In genomic region chrX:102746134-102746584, GRCh38 we compare ENCODE assay signal across 8 cellular contexts. TPM values are rescaled to one million over a fixed set of nuclear protein-coding genes. Genes with fewer than 3 reads are reported as not detected.
DNase-seq lines count a peak whose midpoint lies in the region; TF ChIP-seq lines count a peak whose summit lies in the region.

No MANE protein-coding gene starts in this region.

- peaks cover 2% of the 10 kb centered on the region for H3K9me3 ChIP-seq in iPS-15b (ENCODE audit: control insufficient read depth, insufficient read depth, low read length)
- H3K9me3 ChIP-seq in smooth muscle cell (replicated peaks; ENCODE audit: low read depth): no peaks in the 10 kb centered on the region

- no peaks in the 10 kb centered on the region for H3K79me2 ChIP-seq in smooth muscle cell (ENCODE audit: low read depth)

- peak overlapping the region; percentile 82 for H2AFZ ChIP-seq in smooth muscle cell (ENCODE audit: low read depth)

- no peaks in the 10 kb centered on the region for H3F3A ChIP-seq in smooth muscle cell (ENCODE audit: low read depth)

- no peak overlapping the region for H3K27ac ChIP-seq in smooth muscle cell (ENCODE audit: low read depth)

- H3K27me3 ChIP-seq in iPS-15b (ENCODE audit: control insufficient read depth, insufficient read depth, low read length) (no peaks in the 10 kb centered on the region), smooth muscle cell (ENCODE audit: low read depth) (no peaks in the 10 kb centered on the region)

- WGBS in smooth muscle cell (ENCODE audit: low lambda C conversion rate): 52% methylated on average over 28 of the region's 38 CpGs

- H3K36me3 ChIP-seq in iPS-15b (ENCODE audit: control insufficient read depth, insufficient read depth, low read length) (no peaks in the 10 kb centered on the region), smooth muscle cell (ENCODE audit: low read depth) (no peaks in the 10 kb centered on the region)

- H3K9ac ChIP-seq in iPS-15b (ENCODE audit: low read depth, low read length): peak overlapping the region; percentile 60
- no peak overlapping the region for H3K9ac ChIP-seq in smooth muscle cell (ENCODE audit: low read depth)

- DNase-seq in activated effector memory CD4-positive, alpha-beta T cell treated with anti-CD3 and anti-CD28 coated beads, Interleukin-2, amount 50 U/mL, for 16 hours: peak; percentile 64
- no peak for DNase-seq in activated effector memory CD4-positive, alpha-beta T cell treated with Interleukin-2 at 50 U/mL for 16 hours
- DNase-seq in amniotic epithelial cell (ENCODE audit: low read depth): peak; percentile 2
- DNase-seq in smooth muscle cell (lab: John Stamatoyannopoulos, UW; ENCODE audit: unreplicated experiment): peak; percentile 3
- no peak for DNase-seq in NCI-H524 treated with DMSO at 0.1 percent for 48 hours (lab: John Stamatoyannopoulos, UW)
- DNase-seq in HK-2 (ENCODE audit: unreplicated experiment): no peak
- DNase-seq in HuH-7.5 (ENCODE audit: low spot score): no peak

- peak overlapping the region; percentile 84 for H3K4me2 ChIP-seq in smooth muscle cell

- peaks cover 8% of the 10 kb centered on the region for H3K4me1 ChIP-seq in iPS-15b (ENCODE audit: control insufficient read depth, insufficient read depth, low read length)
- H3K4me1 ChIP-seq in smooth muscle cell (ENCODE audit: low read depth): no peaks in the 10 kb centered on the region

- no peak for TF ChIP-seq CTCF in smooth muscle cell (IDR thresholded peaks at IDR 0.05; ENCODE audit: borderline replicate concordance, insufficient read depth, poor library complexity, severe bottlenecking)

- H3K4me3 ChIP-seq in iPS-15b (ENCODE audit: low read depth, low read length): peak overlapping the region; percentile 68
- peak overlapping the region; percentile 58 for H3K4me3 ChIP-seq in smooth muscle cell

- no peaks in the 10 kb centered on the region for H4K20me1 ChIP-seq in smooth muscle cell (ENCODE audit: low read depth)

RNA-seq across cellular contexts. Expression of gene GPRASP3, which starts 25.6 kb away (rescaled TPM):
- 3.2 and 3.9 TPM in 2 replicates for total RNA-seq in smooth muscle cell
- polyA plus RNA-seq in smooth muscle cell: 2.0 TPM in 2 replicates

RNA-seq across cellular contexts. Expression of gene GPRASP2, which starts 33.9 kb away (rescaled TPM):
- total RNA-seq in smooth muscle cell: 16.5 and 17.7 TPM in 2 replicates
- polyA plus RNA-seq in smooth muscle cell: 3.2 and 6.6 TPM in 2 replicates

Comparison
In these comparisons a context has a peak if more than half of its experiments do, and no peak if none do; other contexts are left out.
1. DNase-seq: peak in activated effector memory CD4-positive, alpha-beta T cell treated with anti-CD3 and anti-CD28 coated beads, Interleukin-2, amount 50 U/mL, for 16 hours (single experiment), amniotic epithelial cell (single experiment) and smooth muscle cell (single experiment); none in activated effector memory CD4-positive, alpha-beta T cell treated with Interleukin-2 at 50 U/mL for 16 hours (single experiment), NCI-H524 treated with DMSO at 0.1 percent for 48 hours (single experiment), HK-2 (single experiment) and HuH-7.5 (single experiment).